In the genomic region with DNA sequence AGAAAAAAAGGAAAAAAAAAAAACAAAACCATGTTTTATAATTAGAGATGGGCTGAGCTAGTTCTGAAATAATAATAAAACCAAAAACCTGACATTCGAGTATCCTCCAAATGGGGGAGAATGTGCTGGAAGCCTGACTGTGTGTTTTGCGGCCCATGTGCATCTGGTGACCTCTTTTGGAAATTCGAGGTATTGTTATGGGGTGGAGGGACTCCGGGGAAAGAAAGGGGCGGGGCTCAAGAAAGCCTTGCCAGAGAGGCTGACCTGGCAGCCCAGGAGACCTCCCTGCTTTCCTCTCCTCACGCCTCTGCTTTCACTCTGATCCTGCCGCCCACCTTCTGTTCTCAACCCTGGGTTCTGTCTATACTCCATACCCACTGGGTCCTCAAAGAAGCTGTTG, we compare ENCODE assay signal across 8 cellular contexts.
A peak's percentile ranks its signal among the peaks of the same experiment; 100 is the strongest.
DNase-seq lines count a peak whose midpoint lies in the region; ATAC-seq lines count a peak whose summit lies in the region.

No MANE protein-coding gene starts in this region.

- H3K4me3 ChIP-seq in SJCRH30 (no peak overlapping the region), iPS DF 6.9 (ENCODE audit: low read length) (no peak overlapping the region)

- peaks cover 2% of the 10 kb centered on the region; the same call in 1 of the 2 replicates for H3K27me3 ChIP-seq in SJCRH30
- H3K27me3 ChIP-seq in iPS DF 6.9 (ENCODE audit: control insufficient read depth, insufficient read depth, low read length) = no peaks in the 10 kb centered on the region

- DNase-seq in Daoy (ENCODE audit: low read depth) (peak; percentile 50), H4 (ENCODE audit: low spot score) (peak; percentile 40), SJCRH30 (peak; percentile 34 to 58), iPS DF 6.9 (ENCODE audit: low read depth, low spot score) (peak; percentile 37), left colon (no peak)
- no peak for DNase-seq in natural killer cell treated with Interleukin-12 subunit alpha and Interleukin-12 subunit beta and Interleukin-15 and Interleukin-18, amount 100 ng/mL, for 72 hours (ENCODE audit: low spot score)

- no peaks in the 10 kb centered on the region for H3K36me3 Mint-ChIP-seq in natural killer cell treated with Interleukin-12 subunit alpha and Interleukin-12 subunit beta and Interleukin-15 and Interleukin-18, amount 100 ng/mL, for 72 hours

- H3K27ac ChIP-seq in SJCRH30 (no peak overlapping the region), iPS DF 6.9 (ENCODE audit: low read length) (no peak overlapping the region)

- no CpG with 5 or more reads among the region's 7 CpGs for WGBS in iPS DF 6.9 (ENCODE audit: insufficient coverage, insufficient read length)

- peaks cover 26 to 31% of the 10 kb centered on the region in 2 donors for H3K27me3 Mint-ChIP-seq in natural killer cell treated with Interleukin-12 subunit alpha and Interleukin-12 subunit beta and Interleukin-15 and Interleukin-18, amount 100 ng/mL, for 72 hours

- H3K27ac Mint-ChIP-seq in natural killer cell treated with Interleukin-12 subunit alpha and Interleukin-12 subunit beta and Interleukin-15 and Interleukin-18, amount 100 ng/mL, for 72 hours = no peak overlapping the region

- no peaks in the 10 kb centered on the region for H3K9me3 Mint-ChIP-seq in natural killer cell treated with Interleukin-12 subunit alpha and Interleukin-12 subunit beta and Interleukin-15 and Interleukin-18, amount 100 ng/mL, for 72 hours

- H3K9me3 ChIP-seq in SJCRH30 (replicated peaks) = no peaks in the 10 kb centered on the region
- no peaks in the 10 kb centered on the region for H3K9me3 ChIP-seq in iPS DF 6.9 (ENCODE audit: control insufficient read depth, insufficient read depth, low read length)

- intact Hi-C loops in left colon (cut with DNase I, micrococcal nuclease) = no loop called here

- H3K4me1 ChIP-seq in SJCRH30 (peaks cover 10% of the 10 kb centered on the region; the same call in 1 of the 2 replicates), iPS DF 6.9 (ENCODE audit: control insufficient read depth, insufficient read depth, low read length) (no peaks in the 10 kb centered on the region)

- H3K36me3 ChIP-seq in SJCRH30 (no peaks in the 10 kb centered on the region), iPS DF 6.9 (ENCODE audit: control insufficient read depth, insufficient read depth, low read length) (no peaks in the 10 kb centered on the region)

- no peak for ATAC-seq in GM21447 (IDR thresholded peaks at IDR 0.05; ENCODE audit: unreplicated experiment)
- ATAC-seq in left colon = no peak
- no peak for ATAC-seq in GM21528 (IDR thresholded peaks at IDR 0.05; ENCODE audit: low FRiP score, unreplicated experiment)
- ATAC-seq in natural killer cell treated with Interleukin-12 subunit alpha and Interleukin-12 subunit beta and Interleukin-15 and Interleukin-18, amount 100 ng/mL, for 72 hours = no peak

- H3K4me3 Mint-ChIP-seq in natural killer cell treated with Interleukin-12 subunit alpha and Interleukin-12 subunit beta and Interleukin-15 and Interleukin-18, amount 100 ng/mL, for 72 hours = no peak overlapping the region

- H3K4me1 Mint-ChIP-seq in natural killer cell treated with Interleukin-12 subunit alpha and Interleukin-12 subunit beta and Interleukin-15 and Interleukin-18, amount 100 ng/mL, for 72 hours (ENCODE audit: low read depth in 2 of 2) = peaks cover 0 to 5% of the 10 kb centered on the region in 2 donors

Comparison
In these comparisons a context has a peak if more than half of its experiments do, and no peak if none do; other contexts are left out.
1. DNase-seq: peak in Daoy (single experiment), H4 (single experiment), SJCRH30 (2 of 2) and iPS DF 6.9 (single experiment); none in left colon (0 of 2) and natural killer cell treated with Interleukin-12 subunit alpha and Interleukin-12 subunit beta and Interleukin-15 and Interleukin-18, amount 100 ng/mL, for 72 hours (single experiment).